9 cellular contexts compared by ENCODE assay signal in genomic region chr19:3801412-3802096, GRCh38. TPM values are rescaled to one million over a fixed set of nuclear protein-coding genes. Genes with fewer than 3 reads are reported as not detected.
DNase-seq lines count a peak whose midpoint lies in the region; ATAC-seq and TF ChIP-seq lines count a peak whose summit lies in the region.
"Had no signal": no experiment of that assay in that cellular context is flagged by ENCODE, and none has a peak within 500 bp of the region (broad histone marks: within the 10 kb centered on the region; RNA-seq: fewer than 3 reads in every experiment).

No MANE protein-coding gene starts in this region.

- H3K4me1 ChIP-seq in HUES48 (ENCODE audit: control insufficient read depth, insufficient read depth, low read length) = peaks cover 5% of the 10 kb centered on the region; the same call in 1 of the 2 replicates
- H3K4me1 ChIP-seq in mucosa of descending colon (ENCODE audit: low read depth) = no peaks in the 10 kb centered on the region

- peak overlapping the region; percentile 50 for H3K4me3 Mint-ChIP-seq in activated CD4-positive, alpha-beta T cell treated with anti-CD3 and anti-CD28 coated beads for 36 hours
- peak overlapping the region; percentile 38 for H3K4me3 Mint-ChIP-seq in chondrocyte (ENCODE audit: unreplicated experiment)
- H3K4me3 Mint-ChIP-seq in stimulated activated naive CD8-positive, alpha-beta T cell treated with anti-CD3 and anti-CD28 coated beads, Interleukin-15, amount 100 ng/mL, for 72 hours = peak overlapping the region; percentile 77

- POLR2A ChIA-PET in activated CD4-positive, alpha-beta T cell treated with anti-CD3 and anti-CD28 coated beads for 36 hours (lab: Charles Lee) = no interaction called here

- H3K9me3 ChIP-seq in HUES48 (ENCODE audit: control insufficient read depth, insufficient read depth, low read length) (no peaks in the 10 kb centered on the region), mucosa of descending colon (no peaks in the 10 kb centered on the region)

- peak overlapping the region; percentile 50 for H3K27ac ChIP-seq in HUES48 (ENCODE audit: low read depth, low read length)

- H3K36me3 ChIP-seq in HUES48 (ENCODE audit: control insufficient read depth, insufficient read depth, low read length) (no peaks in the 10 kb centered on the region), mucosa of descending colon (ENCODE audit: low read depth) (no peaks in the 10 kb centered on the region)

- ATAC-seq in activated CD4-positive, alpha-beta T cell treated with anti-CD3 and anti-CD28 coated beads for 36 hours = peak; percentile 62
- ATAC-seq in mucosa of descending colon (peak; percentile 65), GM21825 (IDR thresholded peaks at IDR 0.05; ENCODE audit: unreplicated experiment) (no peak), GM19324 (IDR thresholded peaks at IDR 0.05; ENCODE audit: low FRiP score, unreplicated experiment) (no peak)
- peak; percentile 81 for ATAC-seq in stimulated activated naive CD8-positive, alpha-beta T cell treated with anti-CD3 and anti-CD28 coated beads, Interleukin-15, amount 100 ng/mL, for 72 hours

- CTCF ChIA-PET in activated CD4-positive, alpha-beta T cell treated with anti-CD3 and anti-CD28 coated beads for 36 hours (lab: Charles Lee) = no interaction called here

- H3K27me3 Mint-ChIP-seq in activated CD4-positive, alpha-beta T cell treated with anti-CD3 and anti-CD28 coated beads for 36 hours = no peaks in the 10 kb centered on the region
- H3K27me3 Mint-ChIP-seq in chondrocyte (ENCODE audit: low read depth) = peaks cover 31% of the 10 kb centered on the region
- H3K27me3 Mint-ChIP-seq in stimulated activated naive CD8-positive, alpha-beta T cell treated with anti-CD3 and anti-CD28 coated beads, Interleukin-15, amount 100 ng/mL, for 72 hours = peaks cover 7% of the 10 kb centered on the region

- peaks cover 5% of the 10 kb centered on the region for H3K9me3 Mint-ChIP-seq in activated CD4-positive, alpha-beta T cell treated with anti-CD3 and anti-CD28 coated beads for 36 hours (ENCODE audit: low read depth)
- H3K9me3 Mint-ChIP-seq in chondrocyte (ENCODE audit: low read depth) = peaks cover 4% of the 10 kb centered on the region
- peaks cover 5 to 6% of the 10 kb centered on the region in 2 donors for H3K9me3 Mint-ChIP-seq in stimulated activated naive CD8-positive, alpha-beta T cell treated with anti-CD3 and anti-CD28 coated beads, Interleukin-15, amount 100 ng/mL, for 72 hours

- H3K27me3 ChIP-seq in HUES48 (ENCODE audit: control insufficient read depth, insufficient read depth, low read length) = peaks cover 21% of the 10 kb centered on the region

- peak overlapping the region; percentile 62 for H3K4me3 ChIP-seq in HUES48 (ENCODE audit: low read depth, low read length)
- no peak overlapping the region for H3K4me3 ChIP-seq in mucosa of descending colon

- no peak overlapping the region for H3K9ac ChIP-seq in HUES48 (ENCODE audit: low read depth, low read length)

- H3K4me1 Mint-ChIP-seq in activated CD4-positive, alpha-beta T cell treated with anti-CD3 and anti-CD28 coated beads for 36 hours = peaks cover 22% of the 10 kb centered on the region
- H3K4me1 Mint-ChIP-seq in chondrocyte (ENCODE audit: low read depth) = peaks cover 7% of the 10 kb centered on the region
- H3K4me1 Mint-ChIP-seq in stimulated activated naive CD8-positive, alpha-beta T cell treated with anti-CD3 and anti-CD28 coated beads, Interleukin-15, amount 100 ng/mL, for 72 hours = peaks cover 47% of the 10 kb centered on the region

- peak; percentile 79 for DNase-seq in activated CD4-positive, alpha-beta T cell treated with anti-CD3 and anti-CD28 coated beads for 36 hours
- DNase-seq in chondrocyte (ENCODE audit: low spot score) (no peak), mucosa of descending colon (peak; percentile 24 to 77 (median 55)), GDM1 (lab: John Stamatoyannopoulos, UW) (no peak)
- peak; percentile 55 to 66 for DNase-seq in stimulated activated naive CD8-positive, alpha-beta T cell treated with anti-CD3 and anti-CD28 coated beads, Interleukin-15, amount 100 ng/mL, for 72 hours

- no peaks in the 10 kb centered on the region for H3K36me3 Mint-ChIP-seq in activated CD4-positive, alpha-beta T cell treated with anti-CD3 and anti-CD28 coated beads for 36 hours (ENCODE audit: low read depth)
- H3K36me3 Mint-ChIP-seq in chondrocyte (ENCODE audit: low read depth) = peaks cover 3% of the 10 kb centered on the region

- no peak overlapping the region for H3K27ac Mint-ChIP-seq in activated CD4-positive, alpha-beta T cell treated with anti-CD3 and anti-CD28 coated beads for 36 hours
- no peak overlapping the region for H3K27ac Mint-ChIP-seq in chondrocyte (ENCODE audit: unreplicated experiment)
- H3K27ac Mint-ChIP-seq in stimulated activated naive CD8-positive, alpha-beta T cell treated with anti-CD3 and anti-CD28 coated beads, Interleukin-15, amount 100 ng/mL, for 72 hours = no peak overlapping the region

- TF ChIP-seq CTCF in chondrocyte (IDR thresholded peaks at IDR 0.05) = peak; percentile 67
- TF ChIP-seq CTCF in mucosa of descending colon (IDR thresholded peaks at IDR 0.05) = no peak

- intact Hi-C loops in activated CD4-positive, alpha-beta T cell treated with anti-CD3 and anti-CD28 coated beads for 36 hours (cut with DNase I, micrococcal nuclease) = no loop called here
- intact Hi-C loops in mucosa of descending colon (cut with DNase I, micrococcal nuclease) = no loop called here

RNA-seq across cellular contexts. Expression of gene MATK, which starts 15.4 kb away (rescaled TPM):
- 10 to 100 TPM; 24.3 to 30.1 TPM for total RNA-seq in activated CD4-positive, alpha-beta T cell treated with anti-CD3 and anti-CD28 coated beads for 36 hours
- total RNA-seq in chondrocyte (not detected in 3 replicates), mucosa of descending colon (1 to 10 TPM; 2.2 to 3.6 (median 2.4) TPM)
- total RNA-seq: M059J had no signal

RNA-seq across cellular contexts. Expression of gene RAX2, which starts 29.5 kb away (rescaled TPM):
- total RNA-seq in activated CD4-positive, alpha-beta T cell treated with anti-CD3 and anti-CD28 coated beads for 36 hours = not detected
- total RNA-seq in chondrocyte (not detected in 3 replicates), mucosa of descending colon (not detected)
- total RNA-seq: M059J had no signal

RNA-seq across cellular contexts. Expression of gene MRPL54, which starts 39.1 kb away (rescaled TPM):
- total RNA-seq in activated CD4-positive, alpha-beta T cell treated with anti-CD3 and anti-CD28 coated beads for 36 hours = 10 to 100 TPM; 54.8 to 63.9 TPM
- total RNA-seq in chondrocyte (41.6 to 52.4 TPM (median 42.9 TPM) in 3 replicates), mucosa of descending colon (10 to 100 TPM; 51.6 to 64.9 (median 56.2) TPM)

RNA-seq across cellular contexts. Expression of gene APBA3, which starts 40.1 kb away (rescaled TPM):
- total RNA-seq in activated CD4-positive, alpha-beta T cell treated with anti-CD3 and anti-CD28 coated beads for 36 hours = 10 to 100 TPM; 29.8 to 37.1 TPM
- total RNA-seq in chondrocyte (17.8 to 20.4 TPM (median 18.2 TPM) in 3 replicates), mucosa of descending colon (10 to 100 TPM; 18.9 to 23.0 (median 19.2) TPM)

Comparison
In these comparisons a context has a peak if more than half of its experiments do, and no peak if none do; other contexts are left out.
1. ATAC-seq: peak in activated CD4-positive, alpha-beta T cell treated with anti-CD3 and anti-CD28 coated beads for 36 hours (single experiment), mucosa of descending colon (single experiment) and stimulated activated naive CD8-positive, alpha-beta T cell treated with anti-CD3 and anti-CD28 coated beads, Interleukin-15, amount 100 ng/mL, for 72 hours (single experiment); none in GM21825 (single experiment) and GM19324 (single experiment).
2. DNase-seq: peak in activated CD4-positive, alpha-beta T cell treated with anti-CD3 and anti-CD28 coated beads for 36 hours (single experiment), mucosa of descending colon (3 of 3) and stimulated activated naive CD8-positive, alpha-beta T cell treated with anti-CD3 and anti-CD28 coated beads, Interleukin-15, amount 100 ng/mL, for 72 hours (2 of 2); none in chondrocyte (single experiment) and GDM1 (single experiment).
3. RNA of gene MATK, which starts 15.4 kb away (total RNA-seq): 24.3 to 30.1 TPM in activated CD4-positive, alpha-beta T cell treated with anti-CD3 and anti-CD28 coated beads for 36 hours; 2.2 to 3.6 TPM in mucosa of descending colon and not detected in chondrocyte; every median in the first group is over 4 times any median in the second.
4. Peak in every context shown above with its lines, with median percentiles within 50 percentile points of each other: H3K4me3 Mint-ChIP-seq.